ENCODE assay signal across 12 cellular contexts in genomic region chr5:107470007-107470582, GRCh38.
A peak's percentile ranks its signal among the peaks of the same experiment; 100 is the strongest.
DNase-seq lines count a peak whose midpoint lies in the region; TF ChIP-seq lines count a peak whose summit lies in the region.
"Had no signal": no experiment of that assay in that cellular context is flagged by ENCODE, and none has a peak within 500 bp of the region (broad histone marks: within the 10 kb centered on the region; RNA-seq: fewer than 3 reads in every experiment).

No MANE protein-coding gene starts in this region.

- no peak overlapping the region for H3K27ac ChIP-seq in CD8-positive, alpha-beta memory T cell (ENCODE audit: low read depth, low read length)
- no peak overlapping the region for H3K27ac ChIP-seq in substantia nigra (ENCODE audit: low read depth, low read length, poor library complexity, severe bottlenecking)
- H3K27ac ChIP-seq: BLaER1 had no signal

- no peaks in the 10 kb centered on the region for H3K9me3 ChIP-seq in CD8-positive, alpha-beta memory T cell (ENCODE audit: low read length)
- H3K9me3 ChIP-seq: BLaER1 had no signal

- no peaks in the 10 kb centered on the region for H3K9me3 Mint-ChIP-seq in CD8-positive, alpha-beta memory T cell
- H3K9me3 Mint-ChIP-seq in MCF 10A (ENCODE audit: unreplicated experiment), result peaks cover 6% of the 10 kb centered on the region
- no peaks in the 10 kb centered on the region for H3K9me3 Mint-ChIP-seq in activated CD4-positive, alpha-beta memory T cell treated with anti-CD3 and anti-CD28 coated beads, Interleukin-2, amount 10 ng/mL, durations not matched to agents 7 days and 5 days
- no peaks in the 10 kb centered on the region for H3K9me3 Mint-ChIP-seq in activated naive CD4-positive, alpha-beta T cell treated with anti-CD3 and anti-CD28 coated beads, Interleukin-2, amount 10 ng/mL, durations not matched to agents 7 days and 5 days
- H3K9me3 Mint-ChIP-seq: naive B cell had no signal

- H3K4me1 ChIP-seq in CD8-positive, alpha-beta memory T cell (ENCODE audit: insufficient read depth, low read length), result peaks cover 15% of the 10 kb centered on the region

- DNase-seq in CD8-positive, alpha-beta memory T cell, result no peak
- DNase-seq in LHCN-M2 (ENCODE audit: low read depth) (peak; percentile 52), MCF 10A (ENCODE audit: unreplicated experiment) (peak; percentile 55), lung microvascular endothelial cell (ENCODE audit: low read depth in 2 of 2) (peak; percentile 33 to 77), occipital lobe (lab: John Stamatoyannopoulos, UW) (no peak), substantia nigra (lab: John Stamatoyannopoulos, UW) (no peak)
- no peak for DNase-seq in activated CD4-positive, alpha-beta memory T cell treated with anti-CD3 and anti-CD28 coated beads, Interleukin-2, amount 10 ng/mL, durations not matched to agents 7 days and 5 days
- no peak for DNase-seq in activated naive CD4-positive, alpha-beta T cell treated with anti-CD3 and anti-CD28 coated beads, Interleukin-2, amount 10 ng/mL, durations not matched to agents 7 days and 5 days
- DNase-seq: naive B cell; NCI-H187 treated with DMSO at 0.1 percent for 48 hours; stimulated activated CD8-positive, alpha-beta memory T cell treated with anti-CD3 and anti-CD28 coated beads, Interleukin-4, amount 100 ng/mL, for 48 hours had no signal

- CTCF ChIA-PET in CD8-positive, alpha-beta memory T cell (lab: Charles Lee), result interaction anchor here (1.4 kb wide), 1 partner anchor 102 kb away, joined by 3 read pairs; no protein-coding TSS in a partner anchor
- CTCF ChIA-PET in MCF 10A (lab: Yijun Ruan, JAX), result interaction anchor here (0.7 to 1.8 kb wide), 2 partner anchors 102 to 177 kb away, joined by 3 to 4 read pairs; no protein-coding TSS in a partner anchor
- CTCF ChIA-PET in activated CD4-positive, alpha-beta memory T cell treated with anti-CD3 and anti-CD28 coated beads, Interleukin-2, amount 10 ng/mL, durations not matched to agents 7 days and 5 days (lab: Charles Lee), result no interaction called here
- CTCF ChIA-PET in activated naive CD4-positive, alpha-beta T cell treated with anti-CD3 and anti-CD28 coated beads, Interleukin-2, amount 10 ng/mL, durations not matched to agents 7 days and 5 days (lab: Charles Lee), result no interaction called here

- H3K36me3 Mint-ChIP-seq in CD8-positive, alpha-beta memory T cell, result no peaks in the 10 kb centered on the region
- H3K36me3 Mint-ChIP-seq in MCF 10A (ENCODE audit: insufficient read depth, unreplicated experiment), result peaks cover 13% of the 10 kb centered on the region
- no peaks in the 10 kb centered on the region for H3K36me3 Mint-ChIP-seq in activated CD4-positive, alpha-beta memory T cell treated with anti-CD3 and anti-CD28 coated beads, Interleukin-2, amount 10 ng/mL, durations not matched to agents 7 days and 5 days (ENCODE audit: low read depth)
- no peaks in the 10 kb centered on the region for H3K36me3 Mint-ChIP-seq in activated naive CD4-positive, alpha-beta T cell treated with anti-CD3 and anti-CD28 coated beads, Interleukin-2, amount 10 ng/mL, durations not matched to agents 7 days and 5 days
- H3K36me3 Mint-ChIP-seq: naive B cell had no signal

- peaks cover 37 to 59% (median 52%) of the 10 kb centered on the region in 3 donors for H3K4me1 Mint-ChIP-seq in CD8-positive, alpha-beta memory T cell
- peaks cover 75% of the 10 kb centered on the region for H3K4me1 Mint-ChIP-seq in MCF 10A (ENCODE audit: insufficient read depth, unreplicated experiment)
- H3K4me1 Mint-ChIP-seq in activated CD4-positive, alpha-beta memory T cell treated with anti-CD3 and anti-CD28 coated beads, Interleukin-2, amount 10 ng/mL, durations not matched to agents 7 days and 5 days, result peaks cover 7% of the 10 kb centered on the region
- H3K4me1 Mint-ChIP-seq in activated naive CD4-positive, alpha-beta T cell treated with anti-CD3 and anti-CD28 coated beads, Interleukin-2, amount 10 ng/mL, durations not matched to agents 7 days and 5 days, result peaks cover 8% of the 10 kb centered on the region

- no peaks in the 10 kb centered on the region for H3K27me3 ChIP-seq in CD8-positive, alpha-beta memory T cell (ENCODE audit: insufficient read depth, low read length, poor library complexity, severe bottlenecking)
- H3K27me3 ChIP-seq: BLaER1 had no signal

- no peak overlapping the region for H3K4me3 ChIP-seq in CD8-positive, alpha-beta memory T cell (ENCODE audit: low read length)
- H3K4me3 ChIP-seq: BLaER1 had no signal

- peak overlapping the region in 5 of 8 donors; percentile 58 to 78 (median 73) for H3K27ac Mint-ChIP-seq in CD8-positive, alpha-beta memory T cell
- peak overlapping the region; percentile 93 for H3K27ac Mint-ChIP-seq in MCF 10A (ENCODE audit: low read depth, unreplicated experiment)
- no peak overlapping the region for H3K27ac Mint-ChIP-seq in activated CD4-positive, alpha-beta memory T cell treated with anti-CD3 and anti-CD28 coated beads, Interleukin-2, amount 10 ng/mL, durations not matched to agents 7 days and 5 days
- H3K27ac Mint-ChIP-seq in activated naive CD4-positive, alpha-beta T cell treated with anti-CD3 and anti-CD28 coated beads, Interleukin-2, amount 10 ng/mL, durations not matched to agents 7 days and 5 days, result no peak overlapping the region

- no peak for TF ChIP-seq CTCF in MCF 10A (IDR thresholded peaks at IDR 0.05; ENCODE audit: unreplicated experiment)

- BruUV-seq in MCF 10A (replicated peaks; lab: Mats Ljungman, UMichigan), result TSS peak; percentile 61

- no peaks in the 10 kb centered on the region for H3K27me3 Mint-ChIP-seq in CD8-positive, alpha-beta memory T cell
- H3K27me3 Mint-ChIP-seq in MCF 10A (ENCODE audit: insufficient read depth, unreplicated experiment), result no peaks in the 10 kb centered on the region
- peaks cover 6% of the 10 kb centered on the region for H3K27me3 Mint-ChIP-seq in activated CD4-positive, alpha-beta memory T cell treated with anti-CD3 and anti-CD28 coated beads, Interleukin-2, amount 10 ng/mL, durations not matched to agents 7 days and 5 days
- no peaks in the 10 kb centered on the region for H3K27me3 Mint-ChIP-seq in activated naive CD4-positive, alpha-beta T cell treated with anti-CD3 and anti-CD28 coated beads, Interleukin-2, amount 10 ng/mL, durations not matched to agents 7 days and 5 days
- H3K27me3 Mint-ChIP-seq: naive B cell had no signal

- intact Hi-C loops in MCF 10A (cut with micrococcal nuclease), result no loop called here

- H3K4me3 Mint-ChIP-seq in CD8-positive, alpha-beta memory T cell, result no peak overlapping the region
- peak overlapping the region; percentile 47 for H3K4me3 Mint-ChIP-seq in MCF 10A (ENCODE audit: unreplicated experiment)
- no peak overlapping the region for H3K4me3 Mint-ChIP-seq in activated CD4-positive, alpha-beta memory T cell treated with anti-CD3 and anti-CD28 coated beads, Interleukin-2, amount 10 ng/mL, durations not matched to agents 7 days and 5 days
- H3K4me3 Mint-ChIP-seq in activated naive CD4-positive, alpha-beta T cell treated with anti-CD3 and anti-CD28 coated beads, Interleukin-2, amount 10 ng/mL, durations not matched to agents 7 days and 5 days, result no peak overlapping the region
- H3K4me3 Mint-ChIP-seq: naive B cell had no signal

- POLR2A ChIA-PET in CD8-positive, alpha-beta memory T cell (lab: Charles Lee), result no interaction called here
- POLR2A ChIA-PET in MCF 10A (lab: Yijun Ruan, JAX), result interaction anchor here (0.8 to 6.5 kb wide), 13 partner anchors 8 to 195 kb away, joined by 3 to 44 read pairs (median 7); no protein-coding TSS in a partner anchor
- POLR2A ChIA-PET in activated CD4-positive, alpha-beta memory T cell treated with anti-CD3 and anti-CD28 coated beads, Interleukin-2, amount 10 ng/mL, durations not matched to agents 7 days and 5 days (lab: Charles Lee), result no interaction called here

- H3K36me3 ChIP-seq in CD8-positive, alpha-beta memory T cell (ENCODE audit: insufficient read depth, low read length), result no peaks in the 10 kb centered on the region
- H3K36me3 ChIP-seq: BLaER1 had no signal

Comparison
In these comparisons a context has a peak if more than half of its experiments do, and no peak if none do; other contexts are left out.
1. DNase-seq: peak in LHCN-M2 (single experiment), MCF 10A (single experiment) and lung microvascular endothelial cell (2 of 2); none in CD8-positive, alpha-beta memory T cell (0 of 5), activated CD4-positive, alpha-beta memory T cell treated with anti-CD3 and anti-CD28 coated beads, Interleukin-2, amount 10 ng/mL, durations not matched to agents 7 days and 5 days (single experiment), activated naive CD4-positive, alpha-beta T cell treated with anti-CD3 and anti-CD28 coated beads, Interleukin-2, amount 10 ng/mL, durations not matched to agents 7 days and 5 days (single experiment), occipital lobe (single experiment) and substantia nigra (0 of 49).
2. H3K27ac Mint-ChIP-seq: peak in CD8-positive, alpha-beta memory T cell (5 of 8) and MCF 10A (single experiment); none in activated CD4-positive, alpha-beta memory T cell treated with anti-CD3 and anti-CD28 coated beads, Interleukin-2, amount 10 ng/mL, durations not matched to agents 7 days and 5 days (single experiment) and activated naive CD4-positive, alpha-beta T cell treated with anti-CD3 and anti-CD28 coated beads, Interleukin-2, amount 10 ng/mL, durations not matched to agents 7 days and 5 days (single experiment).
3. CTCF ChIA-PET loops: an anchor here in CD8-positive, alpha-beta memory T cell (1.4 kb wide) and MCF 10A (0.7 to 1.8 kb wide); none called in activated CD4-positive, alpha-beta memory T cell treated with anti-CD3 and anti-CD28 coated beads, Interleukin-2, amount 10 ng/mL, durations not matched to agents 7 days and 5 days and activated naive CD4-positive, alpha-beta T cell treated with anti-CD3 and anti-CD28 coated beads, Interleukin-2, amount 10 ng/mL, durations not matched to agents 7 days and 5 days.